8 cellular contexts compared by ENCODE assay signal in genomic region chr14:99946652-99947489, GRCh38.
DNase-seq lines count a peak whose midpoint lies in the region; ATAC-seq and TF ChIP-seq lines count a peak whose summit lies in the region.

No MANE protein-coding gene starts in this region.

- WGBS in mammary epithelial cell (ENCODE audit: low coverage, missing lambda C conversion rate): 33% methylated on average over 28 of the region's 33 CpGs

- H3K9me3 ChIP-seq in mammary epithelial cell (replicated peaks; ENCODE audit: insufficient read depth, low read length) (no peaks in the 10 kb centered on the region), lower lobe of right lung (no peaks in the 10 kb centered on the region)

- no peak overlapping the region for H3K27ac ChIP-seq in VCaP
- no peak overlapping the region for H3K27ac ChIP-seq in mammary epithelial cell (ENCODE audit: insufficient read depth, low read depth, low read length)
- H3K27ac ChIP-seq in lower lobe of right lung: no peak overlapping the region

- CTCF ChIA-PET in BJ (lab: Yijun Ruan, JAX) (interaction anchor here (0.7 to 3.3 kb wide), 25 partner anchors 8 to 270 kb away, joined by 3 to 40 read pairs (median 4); partner anchors contain the start of gene CYP46A1), mammary epithelial cell (lab: Charles Lee; ENCODE audit: low non-redundant PET) (no interaction called here)

- dilution Hi-C loops in mammary epithelial cell (cut with HindIII; ENCODE audit: low sequenced_read_pairs): no loop called here

- POLR2A ChIA-PET in BJ (lab: Charles Lee): no interaction called here

- no peaks in the 10 kb centered on the region for H3K4me1 ChIP-seq in mammary epithelial cell (ENCODE audit: insufficient read depth, low read length)
- peaks cover 26% of the 10 kb centered on the region for H3K4me1 ChIP-seq in lower lobe of right lung

- H3K4me3 ChIP-seq in BJ (ENCODE audit: low read depth, low read length) (no peak overlapping the region), mammary epithelial cell (replicated peaks in 1 of 3; ENCODE audit: insufficient read depth in 1 of 3, low read depth in 2 of 3, low read length in 3 of 3) (no peak overlapping the region), lower lobe of right lung (no peak overlapping the region)

- DNase-seq in BJ (ENCODE audit: low read depth): no peak
- no peak for DNase-seq in mammary epithelial cell
- no peak for DNase-seq in lower lobe of right lung
- DNase-seq in stimulated activated CD8-positive, alpha-beta memory T cell treated with anti-CD3 and anti-CD28 coated beads, Interleukin-4, amount 100 ng/mL, for 48 hours: peak; percentile 77
- DNase-seq in SHP77 (lab: John Stamatoyannopoulos, UW): no peak

- no peaks in the 10 kb centered on the region for H3K36me3 ChIP-seq in BJ (ENCODE audit: control insufficient read depth, insufficient read depth, low read length)
- H3K36me3 ChIP-seq in mammary epithelial cell (ENCODE audit: insufficient read depth, low read length): no peaks in the 10 kb centered on the region
- peaks cover 11% of the 10 kb centered on the region for H3K36me3 ChIP-seq in lower lobe of right lung

- H3K27me3 ChIP-seq in BJ (ENCODE audit: control insufficient read depth, insufficient read depth, low read length) (no peaks in the 10 kb centered on the region; the same call in 1 of the 2 replicates), mammary epithelial cell (ENCODE audit: insufficient read depth, low read length) (peaks cover 8% of the 10 kb centered on the region), lower lobe of right lung (ENCODE audit: low read depth) (no peaks in the 10 kb centered on the region)

- no peak overlapping the region for H3K4me2 ChIP-seq in mammary epithelial cell (ENCODE audit: insufficient read depth, low read depth, low read length)

- ATAC-seq in GM19438 (IDR thresholded peaks at IDR 0.05; ENCODE audit: low read depth, unreplicated experiment) (peak; percentile 74), lower lobe of right lung (peak; percentile 70 to 76)

- BruUV-seq in mammary epithelial cell (replicated peaks; lab: Mats Ljungman, UMichigan): no TSS peak

- no peaks in the 10 kb centered on the region for H3K79me2 ChIP-seq in mammary epithelial cell (ENCODE audit: insufficient read depth, low read length)

- TF ChIP-seq EP300 in Ishikawa (IDR thresholded peaks at IDR 0.05; ENCODE audit: borderline replicate concordance): no peak

- intact Hi-C loops in mammary epithelial cell (cut with micrococcal nuclease) (no loop called here), lower lobe of right lung (cut with DNase I) (no loop called here)

- H2AFZ ChIP-seq in mammary epithelial cell (ENCODE audit: low read depth, low read length): no peak overlapping the region

- TF ChIP-seq CTCF in BJ (IDR thresholded peaks at IDR 0.05; ENCODE audit: insufficient read depth, low read depth, low read length) (peak; percentile 93), VCaP (conservative IDR thresholded peaks at IDR 0.05) (peak; percentile 92), mammary epithelial cell (conservative IDR thresholded peaks at IDR 0.05 in 1 of 2, IDR thresholded peaks at IDR 0.05 in 1 of 2; ENCODE audit: extremely low read depth in 1 of 2, insufficient read depth in 1 of 2, low read depth in 1 of 2, low read length in 2 of 2) (peak; percentile 79 to 81), lower lobe of right lung (IDR thresholded peaks at IDR 0.05) (peak; percentile 88)

- H4K20me1 ChIP-seq in mammary epithelial cell (ENCODE audit: insufficient read depth, low read length): no peaks in the 10 kb centered on the region

- in situ Hi-C loops in mammary epithelial cell (cut with MboI; ENCODE audit: low sequenced_read_pairs in 2 of 2): no loop called here

- H3K9ac ChIP-seq in mammary epithelial cell (ENCODE audit: insufficient read depth, low read length): no peak overlapping the region

- TF ChIP-seq RAD21 in Ishikawa (IDR thresholded peaks at IDR 0.05; ENCODE audit: low read depth): peak; percentile 54

TF ChIP-seq in Ishikawa, 13 proteins besides CTCF, POLR2A, EP300 and RAD21:
- TF ChIP-seq ZBTB7A (IDR thresholded peaks at IDR 0.05; ENCODE audit: low read depth): peak; percentile 77
- TF ChIP-seq FOXM1 (IDR thresholded peaks at IDR 0.05; ENCODE audit: borderline replicate concordance, low read depth): no peak
- no peak for TF ChIP-seq CEBPB (IDR thresholded peaks at IDR 0.05)
- TF ChIP-seq, protein P1, sequence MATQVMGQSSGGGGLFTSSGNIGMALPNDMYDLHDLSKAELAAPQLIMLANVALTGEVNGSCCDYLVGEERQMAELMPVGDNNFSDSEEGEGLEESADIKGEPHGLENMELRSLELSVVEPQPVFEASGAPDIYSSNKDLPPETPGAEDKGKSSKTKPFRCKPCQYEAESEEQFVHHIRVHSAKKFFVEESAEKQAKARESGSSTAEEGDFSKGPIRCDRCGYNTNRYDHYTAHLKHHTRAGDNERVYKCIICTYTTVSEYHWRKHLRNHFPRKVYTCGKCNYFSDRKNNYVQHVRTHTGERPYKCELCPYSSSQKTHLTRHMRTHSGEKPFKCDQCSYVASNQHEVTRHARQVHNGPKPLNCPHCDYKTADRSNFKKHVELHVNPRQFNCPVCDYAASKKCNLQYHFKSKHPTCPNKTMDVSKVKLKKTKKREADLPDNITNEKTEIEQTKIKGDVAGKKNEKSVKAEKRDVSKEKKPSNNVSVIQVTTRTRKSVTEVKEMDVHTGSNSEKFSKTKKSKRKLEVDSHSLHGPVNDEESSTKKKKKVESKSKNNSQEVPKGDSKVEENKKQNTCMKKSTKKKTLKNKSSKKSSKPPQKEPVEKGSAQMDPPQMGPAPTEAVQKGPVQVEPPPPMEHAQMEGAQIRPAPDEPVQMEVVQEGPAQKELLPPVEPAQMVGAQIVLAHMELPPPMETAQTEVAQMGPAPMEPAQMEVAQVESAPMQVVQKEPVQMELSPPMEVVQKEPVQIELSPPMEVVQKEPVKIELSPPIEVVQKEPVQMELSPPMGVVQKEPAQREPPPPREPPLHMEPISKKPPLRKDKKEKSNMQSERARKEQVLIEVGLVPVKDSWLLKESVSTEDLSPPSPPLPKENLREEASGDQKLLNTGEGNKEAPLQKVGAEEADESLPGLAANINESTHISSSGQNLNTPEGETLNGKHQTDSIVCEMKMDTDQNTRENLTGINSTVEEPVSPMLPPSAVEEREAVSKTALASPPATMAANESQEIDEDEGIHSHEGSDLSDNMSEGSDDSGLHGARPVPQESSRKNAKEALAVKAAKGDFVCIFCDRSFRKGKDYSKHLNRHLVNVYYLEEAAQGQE (IDR thresholded peaks at IDR 0.05; ENCODE audit: low read depth): no peak
- no peak for TF ChIP-seq MAX (IDR thresholded peaks at IDR 0.05)
- TF ChIP-seq USF1 (IDR thresholded peaks at IDR 0.05): no peak
- no peak for TF ChIP-seq TAF1 (IDR thresholded peaks at IDR 0.05; ENCODE audit: low read depth)
